In genomic region chr13:113322890-113323651, GRCh38 we compare ENCODE assay signal across 19 cellular contexts. TPM values are rescaled to one million over a fixed set of nuclear protein-coding genes. Genes with fewer than 3 reads are reported as not detected.
"Had no signal": no experiment of that assay in that cellular context is flagged by ENCODE, and none has a peak within 500 bp of the region (broad histone marks: within the 10 kb centered on the region; RNA-seq: fewer than 3 reads in every experiment).

No MANE protein-coding gene starts in this region.

- FAIRE-seq: urothelium cell line had no signal

- DNase-seq: activated CD4-positive, alpha-beta T cell treated with anti-CD3 and anti-CD28 coated beads, Interleukin-2, amount 50 U/mL, for 48 hours; activated CD8-positive, alpha-beta memory T cell treated with anti-CD3 and anti-CD28 coated beads, Interleukin-2, amount 10 ng/mL, durations not matched to agents 7 days and 5 days; activated naive CD4-positive, alpha-beta T cell treated with anti-CD3 and anti-CD28 coated beads for 36 hours; activated T-cell treated with anti-CD3 and anti-CD28 coated beads, Interleukin-2, amount 50 U/mL, for 1 hour; cortex of kidney; effector memory CD4-positive, alpha-beta T cell; foreskin melanocyte; immature natural killer cell; stimulated activated CD4-positive, alpha-beta T cell treated with anti-CD3 and anti-CD28 coated beads, Interleukin-2, amount 100 ng/mL, for 24 hours; T-helper 1 cell; thyroid gland had no signal

- ATAC-seq: activated CD8-positive, alpha-beta memory T cell treated with anti-CD3 and anti-CD28 coated beads, Interleukin-2, amount 10 ng/mL, durations not matched to agents 7 days and 5 days had no signal

- H3K27ac Mint-ChIP-seq: activated CD8-positive, alpha-beta memory T cell treated with anti-CD3 and anti-CD28 coated beads, Interleukin-2, amount 10 ng/mL, durations not matched to agents 7 days and 5 days; activated naive CD4-positive, alpha-beta T cell treated with anti-CD3 and anti-CD28 coated beads for 36 hours; activated T-helper 2 cell treated with anti-CD3 and anti-CD28 coated beads, Interferon-gamma antibody, Interleukin-2, Interleukin-4, amounts not matched to agents 10 μg/mL and 5 μg/mL and 100 μg/mL, durations not matched to agents 14 hours and 24 hours and 36 hours; mesothelial cell of epicardium had no signal

- H3K4me3 ChIP-seq: heart left ventricle, lower lobe of right lung, thyroid gland had no signal

- H3K4me1 Mint-ChIP-seq: activated CD8-positive, alpha-beta memory T cell treated with anti-CD3 and anti-CD28 coated beads, Interleukin-2, amount 10 ng/mL, durations not matched to agents 7 days and 5 days; mesothelial cell of epicardium; neural crest cell had no signal

- H3K9me3 ChIP-seq: heart left ventricle, lower lobe of right lung, thyroid gland had no signal

- H3K9me3 Mint-ChIP-seq: activated naive CD4-positive, alpha-beta T cell treated with anti-CD3 and anti-CD28 coated beads for 36 hours; activated T-helper 2 cell treated with anti-CD3 and anti-CD28 coated beads, Interferon-gamma antibody, Interleukin-2, Interleukin-4, amounts not matched to agents 10 μg/mL and 5 μg/mL and 100 μg/mL, durations not matched to agents 14 hours and 24 hours and 36 hours; mesothelial cell of epicardium; neural crest cell had no signal

- H3K27me3 ChIP-seq: heart left ventricle, thyroid gland had no signal

- H3K27me3 Mint-ChIP-seq: activated CD8-positive, alpha-beta memory T cell treated with anti-CD3 and anti-CD28 coated beads, Interleukin-2, amount 10 ng/mL, durations not matched to agents 7 days and 5 days had no signal

- H3K4me3 Mint-ChIP-seq: activated CD8-positive, alpha-beta memory T cell treated with anti-CD3 and anti-CD28 coated beads, Interleukin-2, amount 10 ng/mL, durations not matched to agents 7 days and 5 days; activated naive CD4-positive, alpha-beta T cell treated with anti-CD3 and anti-CD28 coated beads for 36 hours; immature natural killer cell; mesothelial cell of epicardium; neural crest cell had no signal

- H3K4me1 ChIP-seq: lower lobe of right lung, thyroid gland had no signal

- H3K27ac ChIP-seq: epithelial cell of prostate, lower lobe of right lung, thyroid gland, VCaP had no signal

RNA-seq across cellular contexts. Expression of gene GRTP1, which starts 40.9 kb away (rescaled TPM):
- total RNA-seq: activated CD8-positive, alpha-beta memory T cell treated with anti-CD3 and anti-CD28 coated beads, Interleukin-2, amount 10 ng/mL, durations not matched to agents 7 days and 5 days; activated T-helper 2 cell treated with anti-CD3 and anti-CD28 coated beads, Interferon-gamma antibody, Interleukin-2, Interleukin-4, amounts not matched to agents 10 μg/mL and 5 μg/mL and 100 μg/mL, durations not matched to agents 14 hours and 24 hours and 36 hours had no signal
